Comparison of ENCODE assay signal across 1 cellular context in the genomic region with DNA sequence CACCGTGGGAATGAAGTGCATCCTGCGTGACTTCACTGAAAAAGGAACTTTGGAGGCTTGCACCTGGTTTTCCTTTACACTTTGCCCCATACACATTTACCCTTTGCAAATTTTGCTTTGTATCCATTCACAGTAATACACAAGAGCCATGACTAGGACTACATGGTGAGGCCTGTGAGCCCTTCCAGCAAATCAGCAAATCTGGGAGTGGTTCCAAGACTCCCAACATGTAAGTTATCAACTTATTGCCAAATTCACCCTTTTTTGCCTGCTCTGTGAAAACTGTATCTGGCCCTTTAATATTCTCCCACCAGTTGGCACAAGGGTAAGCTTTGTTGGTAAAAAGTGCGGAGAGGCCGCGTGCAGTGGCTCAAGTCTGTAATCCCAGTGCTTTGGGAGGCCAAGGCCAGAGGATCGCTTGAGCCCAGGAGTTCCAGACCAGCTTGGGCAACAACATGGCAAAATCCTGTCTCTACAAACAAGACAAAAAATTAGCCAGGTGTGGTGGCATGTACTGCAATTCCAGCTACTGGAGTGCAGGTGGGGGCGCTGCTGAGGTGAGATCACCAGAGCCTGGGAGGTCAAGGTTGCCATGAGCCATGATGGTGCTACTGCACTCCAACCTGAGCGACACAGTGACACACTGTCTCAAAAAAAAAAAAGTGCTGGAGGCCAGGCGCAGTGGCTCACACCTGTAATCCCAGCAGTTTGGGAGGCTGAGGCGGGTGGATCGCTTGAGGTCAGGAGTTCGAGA.
TF ChIP-seq lines count a peak whose summit lies in the region.

No MANE protein-coding gene starts in this region.

TF ChIP-seq in HepG2, 621 proteins besides CTCF, POLR2A, EP300 and RAD21 (continued from another document and continues in another):
- TF ChIP-seq, protein P1, sequence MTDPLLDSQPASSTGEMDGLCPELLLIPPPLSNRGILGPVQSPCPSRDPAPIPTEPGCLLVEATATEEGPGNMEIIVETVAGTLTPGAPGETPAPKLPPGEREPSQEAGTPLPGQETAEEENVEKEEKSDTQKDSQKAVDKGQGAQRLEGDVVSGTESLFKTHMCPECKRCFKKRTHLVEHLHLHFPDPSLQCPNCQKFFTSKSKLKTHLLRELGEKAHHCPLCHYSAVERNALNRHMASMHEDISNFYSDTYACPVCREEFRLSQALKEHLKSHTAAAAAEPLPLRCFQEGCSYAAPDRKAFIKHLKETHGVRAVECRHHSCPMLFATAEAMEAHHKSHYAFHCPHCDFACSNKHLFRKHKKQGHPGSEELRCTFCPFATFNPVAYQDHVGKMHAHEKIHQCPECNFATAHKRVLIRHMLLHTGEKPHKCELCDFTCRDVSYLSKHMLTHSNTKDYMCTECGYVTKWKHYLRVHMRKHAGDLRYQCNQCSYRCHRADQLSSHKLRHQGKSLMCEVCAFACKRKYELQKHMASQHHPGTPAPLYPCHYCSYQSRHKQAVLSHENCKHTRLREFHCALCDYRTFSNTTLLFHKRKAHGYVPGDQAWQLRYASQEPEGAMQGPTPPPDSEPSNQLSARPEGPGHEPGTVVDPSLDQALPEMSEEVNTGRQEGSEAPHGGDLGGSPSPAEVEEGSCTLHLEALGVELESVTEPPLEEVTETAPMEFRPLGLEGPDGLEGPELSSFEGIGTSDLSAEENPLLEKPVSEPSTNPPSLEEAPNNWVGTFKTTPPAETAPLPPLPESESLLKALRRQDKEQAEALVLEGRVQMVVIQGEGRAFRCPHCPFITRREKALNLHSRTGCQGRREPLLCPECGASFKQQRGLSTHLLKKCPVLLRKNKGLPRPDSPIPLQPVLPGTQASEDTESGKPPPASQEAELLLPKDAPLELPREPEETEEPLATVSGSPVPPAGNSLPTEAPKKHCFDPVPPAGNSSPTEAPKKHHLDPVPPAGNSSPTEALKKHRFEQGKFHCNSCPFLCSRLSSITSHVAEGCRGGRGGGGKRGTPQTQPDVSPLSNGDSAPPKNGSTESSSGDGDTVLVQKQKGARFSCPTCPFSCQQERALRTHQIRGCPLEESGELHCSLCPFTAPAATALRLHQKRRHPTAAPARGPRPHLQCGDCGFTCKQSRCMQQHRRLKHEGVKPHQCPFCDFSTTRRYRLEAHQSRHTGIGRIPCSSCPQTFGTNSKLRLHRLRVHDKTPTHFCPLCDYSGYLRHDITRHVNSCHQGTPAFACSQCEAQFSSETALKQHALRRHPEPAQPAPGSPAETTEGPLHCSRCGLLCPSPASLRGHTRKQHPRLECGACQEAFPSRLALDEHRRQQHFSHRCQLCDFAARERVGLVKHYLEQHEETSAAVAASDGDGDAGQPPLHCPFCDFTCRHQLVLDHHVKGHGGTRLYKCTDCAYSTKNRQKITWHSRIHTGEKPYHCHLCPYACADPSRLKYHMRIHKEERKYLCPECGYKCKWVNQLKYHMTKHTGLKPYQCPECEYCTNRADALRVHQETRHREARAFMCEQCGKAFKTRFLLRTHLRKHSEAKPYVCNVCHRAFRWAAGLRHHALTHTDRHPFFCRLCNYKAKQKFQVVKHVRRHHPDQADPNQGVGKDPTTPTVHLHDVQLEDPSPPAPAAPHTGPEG (CRISPR knock-in tag; IDR thresholded peaks at IDR 0.05), result no peak
- TF ChIP-seq ZMYM3 (CRISPR knock-in tag; IDR thresholded peaks at IDR 0.05) (no peak), ZNF660 (CRISPR knock-in tag; IDR thresholded peaks at IDR 0.05; ENCODE audit: borderline replicate concordance, low read depth) (no peak), MYC (CRISPR knock-in tag; IDR thresholded peaks at IDR 0.05; ENCODE audit: borderline replicate concordance) (no peak), HDAC2 (CRISPR knock-in tag; IDR thresholded peaks at IDR 0.05) (no peak), ZNF788 (CRISPR knock-in tag; IDR thresholded peaks at IDR 0.05; ENCODE audit: borderline replicate concordance) (no peak), LCORL (IDR thresholded peaks at IDR 0.05) (no peak), LCORL (CRISPR knock-in tag; IDR thresholded peaks at IDR 0.05) (no peak), GTF3A (CRISPR knock-in tag; conservative IDR thresholded peaks at IDR 0.05) (no peak), ZBTB1 (CRISPR knock-in tag; IDR thresholded peaks at IDR 0.05; ENCODE audit: borderline replicate concordance) (no peak), ZNF883 (CRISPR knock-in tag; IDR thresholded peaks at IDR 0.05; ENCODE audit: not compliant biosample characterization) (no peak), ZFAT (CRISPR knock-in tag; conservative IDR thresholded peaks at IDR 0.05) (no peak), KMT2B (CRISPR knock-in tag; IDR thresholded peaks at IDR 0.05) (no peak), ESRRA (CRISPR knock-in tag; IDR thresholded peaks at IDR 0.05; ENCODE audit: low read depth) (no peak), CENPT (CRISPR knock-in tag; IDR thresholded peaks at IDR 0.05; ENCODE audit: low read depth) (no peak), TBP (CRISPR knock-in tag; IDR thresholded peaks at IDR 0.05) (no peak), SIN3B (IDR thresholded peaks at IDR 0.05; ENCODE audit: low read length) (no peak), ZNF101 (CRISPR knock-in tag; IDR thresholded peaks at IDR 0.05; ENCODE audit: borderline replicate concordance, low read depth) (no peak), ZNF432 (CRISPR knock-in tag; IDR thresholded peaks at IDR 0.05; ENCODE audit: borderline replicate concordance) (no peak), ZNF10 (CRISPR knock-in tag; IDR thresholded peaks at IDR 0.05; ENCODE audit: borderline replicate concordance, low read depth) (no peak), SMAD3 (CRISPR knock-in tag; IDR thresholded peaks at IDR 0.05) (no peak), HNF4A (CRISPR knock-in tag; IDR thresholded peaks at IDR 0.05) (no peak), SMC3 (IDR thresholded peaks at IDR 0.05; ENCODE audit: low read length) (peak; percentile 12; the same call in 1 of the 2 replicates), ZNF549 (CRISPR knock-in tag; IDR thresholded peaks at IDR 0.05) (no peak), ZNF644 (CRISPR knock-in tag; IDR thresholded peaks at IDR 0.05; ENCODE audit: low read depth) (0 out of 2 replicates have a peak, but pooled peaks have one; percentile 13), ZMYM4 (CRISPR knock-in tag; IDR thresholded peaks at IDR 0.05) (peak; percentile 34; the same call in 1 of the 2 replicates), TGIF2 (CRISPR knock-in tag; IDR thresholded peaks at IDR 0.05) (no peak)
- TF ChIP-seq, protein P2, sequence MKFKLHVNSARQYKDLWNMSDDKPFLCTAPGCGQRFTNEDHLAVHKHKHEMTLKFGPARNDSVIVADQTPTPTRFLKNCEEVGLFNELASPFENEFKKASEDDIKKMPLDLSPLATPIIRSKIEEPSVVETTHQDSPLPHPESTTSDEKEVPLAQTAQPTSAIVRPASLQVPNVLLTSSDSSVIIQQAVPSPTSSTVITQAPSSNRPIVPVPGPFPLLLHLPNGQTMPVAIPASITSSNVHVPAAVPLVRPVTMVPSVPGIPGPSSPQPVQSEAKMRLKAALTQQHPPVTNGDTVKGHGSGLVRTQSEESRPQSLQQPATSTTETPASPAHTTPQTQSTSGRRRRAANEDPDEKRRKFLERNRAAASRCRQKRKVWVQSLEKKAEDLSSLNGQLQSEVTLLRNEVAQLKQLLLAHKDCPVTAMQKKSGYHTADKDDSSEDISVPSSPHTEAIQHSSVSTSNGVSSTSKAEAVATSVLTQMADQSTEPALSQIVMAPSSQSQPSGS (CRISPR knock-in tag; IDR thresholded peaks at IDR 0.05), result no peak
- TF ChIP-seq, protein P3, sequence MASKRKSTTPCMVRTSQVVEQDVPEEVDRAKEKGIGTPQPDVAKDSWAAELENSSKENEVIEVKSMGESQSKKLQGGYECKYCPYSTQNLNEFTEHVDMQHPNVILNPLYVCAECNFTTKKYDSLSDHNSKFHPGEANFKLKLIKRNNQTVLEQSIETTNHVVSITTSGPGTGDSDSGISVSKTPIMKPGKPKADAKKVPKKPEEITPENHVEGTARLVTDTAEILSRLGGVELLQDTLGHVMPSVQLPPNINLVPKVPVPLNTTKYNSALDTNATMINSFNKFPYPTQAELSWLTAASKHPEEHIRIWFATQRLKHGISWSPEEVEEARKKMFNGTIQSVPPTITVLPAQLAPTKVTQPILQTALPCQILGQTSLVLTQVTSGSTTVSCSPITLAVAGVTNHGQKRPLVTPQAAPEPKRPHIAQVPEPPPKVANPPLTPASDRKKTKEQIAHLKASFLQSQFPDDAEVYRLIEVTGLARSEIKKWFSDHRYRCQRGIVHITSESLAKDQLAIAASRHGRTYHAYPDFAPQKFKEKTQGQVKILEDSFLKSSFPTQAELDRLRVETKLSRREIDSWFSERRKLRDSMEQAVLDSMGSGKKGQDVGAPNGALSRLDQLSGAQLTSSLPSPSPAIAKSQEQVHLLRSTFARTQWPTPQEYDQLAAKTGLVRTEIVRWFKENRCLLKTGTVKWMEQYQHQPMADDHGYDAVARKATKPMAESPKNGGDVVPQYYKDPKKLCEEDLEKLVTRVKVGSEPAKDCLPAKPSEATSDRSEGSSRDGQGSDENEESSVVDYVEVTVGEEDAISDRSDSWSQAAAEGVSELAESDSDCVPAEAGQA (IDR thresholded peaks at IDR 0.05; ENCODE audit: low read depth), result no peak
- TF ChIP-seq, protein P3 (CRISPR knock-in tag; IDR thresholded peaks at IDR 0.05; ENCODE audit: borderline replicate concordance), result no peak
- TF ChIP-seq, protein P4, sequence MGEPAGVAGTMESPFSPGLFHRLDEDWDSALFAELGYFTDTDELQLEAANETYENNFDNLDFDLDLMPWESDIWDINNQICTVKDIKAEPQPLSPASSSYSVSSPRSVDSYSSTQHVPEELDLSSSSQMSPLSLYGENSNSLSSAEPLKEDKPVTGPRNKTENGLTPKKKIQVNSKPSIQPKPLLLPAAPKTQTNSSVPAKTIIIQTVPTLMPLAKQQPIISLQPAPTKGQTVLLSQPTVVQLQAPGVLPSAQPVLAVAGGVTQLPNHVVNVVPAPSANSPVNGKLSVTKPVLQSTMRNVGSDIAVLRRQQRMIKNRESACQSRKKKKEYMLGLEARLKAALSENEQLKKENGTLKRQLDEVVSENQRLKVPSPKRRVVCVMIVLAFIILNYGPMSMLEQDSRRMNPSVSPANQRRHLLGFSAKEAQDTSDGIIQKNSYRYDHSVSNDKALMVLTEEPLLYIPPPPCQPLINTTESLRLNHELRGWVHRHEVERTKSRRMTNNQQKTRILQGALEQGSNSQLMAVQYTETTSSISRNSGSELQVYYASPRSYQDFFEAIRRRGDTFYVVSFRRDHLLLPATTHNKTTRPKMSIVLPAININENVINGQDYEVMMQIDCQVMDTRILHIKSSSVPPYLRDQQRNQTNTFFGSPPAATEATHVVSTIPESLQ (CRISPR knock-in tag; conservative IDR thresholded peaks at IDR 0.05), result no peak
- TF ChIP-seq, protein P5, sequence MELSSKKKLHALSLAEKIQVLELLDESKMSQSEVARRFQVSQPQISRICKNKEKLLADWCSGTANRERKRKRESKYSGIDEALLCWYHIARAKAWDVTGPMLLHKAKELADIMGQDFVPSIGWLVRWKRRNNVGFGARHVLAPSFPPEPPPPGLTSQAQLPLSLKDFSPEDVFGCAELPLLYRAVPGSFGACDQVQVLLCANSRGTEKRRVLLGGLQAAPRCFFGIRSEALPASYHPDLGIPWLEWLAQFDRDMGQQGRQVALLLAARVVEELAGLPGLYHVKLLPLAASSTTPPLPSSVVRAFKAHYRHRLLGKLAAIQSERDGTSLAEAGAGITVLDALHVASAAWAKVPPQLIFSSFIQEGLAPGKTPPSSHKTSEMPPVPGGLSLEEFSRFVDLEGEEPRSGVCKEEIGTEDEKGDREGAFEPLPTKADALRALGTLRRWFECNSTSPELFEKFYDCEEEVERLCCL (CRISPR knock-in tag; IDR thresholded peaks at IDR 0.05; ENCODE audit: borderline replicate concordance), result no peak
- TF ChIP-seq, protein P6, sequence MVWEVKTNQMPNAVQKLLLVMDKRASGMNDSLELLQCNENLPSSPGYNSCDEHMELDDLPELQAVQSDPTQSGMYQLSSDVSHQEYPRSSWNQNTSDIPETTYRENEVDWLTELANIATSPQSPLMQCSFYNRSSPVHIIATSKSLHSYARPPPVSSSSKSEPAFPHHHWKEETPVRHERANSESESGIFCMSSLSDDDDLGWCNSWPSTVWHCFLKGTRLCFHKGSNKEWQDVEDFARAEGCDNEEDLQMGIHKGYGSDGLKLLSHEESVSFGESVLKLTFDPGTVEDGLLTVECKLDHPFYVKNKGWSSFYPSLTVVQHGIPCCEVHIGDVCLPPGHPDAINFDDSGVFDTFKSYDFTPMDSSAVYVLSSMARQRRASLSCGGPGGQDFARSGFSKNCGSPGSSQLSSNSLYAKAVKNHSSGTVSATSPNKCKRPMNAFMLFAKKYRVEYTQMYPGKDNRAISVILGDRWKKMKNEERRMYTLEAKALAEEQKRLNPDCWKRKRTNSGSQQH (CRISPR knock-in tag; IDR thresholded peaks at IDR 0.05; ENCODE audit: low read depth), result no peak
- TF ChIP-seq, protein P7, sequence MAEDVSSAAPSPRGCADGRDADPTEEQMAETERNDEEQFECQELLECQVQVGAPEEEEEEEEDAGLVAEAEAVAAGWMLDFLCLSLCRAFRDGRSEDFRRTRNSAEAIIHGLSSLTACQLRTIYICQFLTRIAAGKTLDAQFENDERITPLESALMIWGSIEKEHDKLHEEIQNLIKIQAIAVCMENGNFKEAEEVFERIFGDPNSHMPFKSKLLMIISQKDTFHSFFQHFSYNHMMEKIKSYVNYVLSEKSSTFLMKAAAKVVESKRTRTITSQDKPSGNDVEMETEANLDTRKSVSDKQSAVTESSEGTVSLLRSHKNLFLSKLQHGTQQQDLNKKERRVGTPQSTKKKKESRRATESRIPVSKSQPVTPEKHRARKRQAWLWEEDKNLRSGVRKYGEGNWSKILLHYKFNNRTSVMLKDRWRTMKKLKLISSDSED (CRISPR knock-in tag; IDR thresholded peaks at IDR 0.05), result no peak
- TF ChIP-seq, protein P8, sequence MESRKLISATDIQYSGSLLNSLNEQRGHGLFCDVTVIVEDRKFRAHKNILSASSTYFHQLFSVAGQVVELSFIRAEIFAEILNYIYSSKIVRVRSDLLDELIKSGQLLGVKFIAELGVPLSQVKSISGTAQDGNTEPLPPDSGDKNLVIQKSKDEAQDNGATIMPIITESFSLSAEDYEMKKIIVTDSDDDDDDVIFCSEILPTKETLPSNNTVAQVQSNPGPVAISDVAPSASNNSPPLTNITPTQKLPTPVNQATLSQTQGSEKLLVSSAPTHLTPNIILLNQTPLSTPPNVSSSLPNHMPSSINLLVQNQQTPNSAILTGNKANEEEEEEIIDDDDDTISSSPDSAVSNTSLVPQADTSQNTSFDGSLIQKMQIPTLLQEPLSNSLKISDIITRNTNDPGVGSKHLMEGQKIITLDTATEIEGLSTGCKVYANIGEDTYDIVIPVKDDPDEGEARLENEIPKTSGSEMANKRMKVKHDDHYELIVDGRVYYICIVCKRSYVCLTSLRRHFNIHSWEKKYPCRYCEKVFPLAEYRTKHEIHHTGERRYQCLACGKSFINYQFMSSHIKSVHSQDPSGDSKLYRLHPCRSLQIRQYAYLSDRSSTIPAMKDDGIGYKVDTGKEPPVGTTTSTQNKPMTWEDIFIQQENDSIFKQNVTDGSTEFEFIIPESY (CRISPR knock-in tag; IDR thresholded peaks at IDR 0.05), result peak; percentile 20; the same call in 1 of the 2 replicates
